In genomic region chr18:47710451-47710850, GRCh38 we compare ENCODE assay signal across 21 cellular contexts.
DNase-seq lines count a peak whose midpoint lies in the region; ATAC-seq and TF ChIP-seq lines count a peak whose summit lies in the region.
"Had no signal": no experiment of that assay in that cellular context is flagged by ENCODE, and none has a peak within 500 bp of the region (broad histone marks: within the 10 kb centered on the region; RNA-seq: fewer than 3 reads in every experiment).

No MANE protein-coding gene starts in this region.

- DNase-seq in NCI-H82 (lab: John Stamatoyannopoulos, UW) (peak; percentile 30), NCI-H82 treated with DMSO at 0.1 percent for 48 hours (lab: John Stamatoyannopoulos, UW; ENCODE audit: unreplicated experiment) (no peak), epithelial cell of esophagus (ENCODE audit: low read depth) (peak; percentile 5), left colon (no peak), cortex of kidney (lab: John Stamatoyannopoulos, UW) (no peak), superior temporal gyrus (ENCODE audit: extremely low spot score) (no peak), NCI-H446 (lab: John Stamatoyannopoulos, UW) (no peak)
- DNase-seq: AML-193; Caco-2; CD4-positive, alpha-beta T cell; CD8-positive, alpha-beta T cell; DMS 273 treated with DMSO at 0.1 percent for 48 hours; DMS153; DMS53; DMS79; DND-41; EL; GDM1 had no signal

- no peak overlapping the region for H3K4me3 ChIP-seq in epithelial cell of esophagus (ENCODE audit: low read length)
- H3K4me3 ChIP-seq: A549; BLaER1 treated with 17β-estradiol and CSF1 and Interleukin-3, amounts not matched to agents 10 nM and 100 nM; GM12878 had no signal

- intact Hi-C loops in left colon (cut with DNase I, micrococcal nuclease) = no loop called here

- no peak for TF ChIP-seq CTCF in epithelial cell of esophagus (IDR thresholded peaks at IDR 0.05; ENCODE audit: insufficient read depth, low read depth, low read length, missing control alignments)

- peak; percentile 81 for ATAC-seq in left colon
- ATAC-seq: A549; CD8-positive, alpha-beta T cell; GM12878 had no signal

Comparison
In these comparisons a context has a peak if more than half of its experiments do, and no peak if none do; other contexts are left out.
1. DNase-seq: peak in NCI-H82 (single experiment) and epithelial cell of esophagus (single experiment); none in NCI-H82 treated with DMSO at 0.1 percent for 48 hours (single experiment), left colon (0 of 2), cortex of kidney (single experiment), superior temporal gyrus (single experiment) and NCI-H446 (0 of 2).